8 cellular contexts compared by ENCODE assay signal in the genomic region with DNA sequence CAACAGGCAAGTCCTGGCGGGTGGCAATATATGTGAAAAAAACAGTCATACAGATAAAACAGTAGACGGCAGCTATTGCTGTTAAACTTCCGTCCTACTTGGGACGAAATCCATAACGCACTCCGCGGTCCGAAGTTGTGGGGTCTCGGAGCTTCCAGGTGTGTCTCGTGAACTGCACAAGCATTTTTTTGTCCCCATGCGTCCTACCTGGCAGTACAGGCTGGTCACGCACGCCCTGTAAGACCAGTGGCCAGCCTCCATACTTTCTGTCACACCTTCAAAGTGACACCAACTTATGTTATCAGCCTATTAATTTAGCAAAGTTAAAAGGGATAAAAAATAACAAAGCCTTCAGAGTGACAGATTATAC. TPM values are rescaled to one million over a fixed set of nuclear protein-coding genes. Genes with fewer than 3 reads are reported as not detected.
DNase-seq lines count a peak whose midpoint lies in the region; ATAC-seq and TF ChIP-seq lines count a peak whose summit lies in the region.

No MANE protein-coding gene starts in this region.

- H3K9me2 ChIP-seq in Karpas-422 (replicated peaks; ENCODE audit: insufficient read depth, low read length) = no peaks in the 10 kb centered on the region

- peaks cover 4% of the 10 kb centered on the region; the same call in 1 of the 2 replicates for H3K27me3 ChIP-seq in Karpas-422 (ENCODE audit: low read length)
- H3K27me3 ChIP-seq in smooth muscle cell (ENCODE audit: low read depth) = no peaks in the 10 kb centered on the region

- H3K36me3 ChIP-seq in Karpas-422 (ENCODE audit: insufficient read depth, low read length) (no peaks in the 10 kb centered on the region), smooth muscle cell (ENCODE audit: low read depth) (no peaks in the 10 kb centered on the region)

- CTCF ChIA-PET in RWPE1 (lab: Yijun Ruan, JAX) = no interaction called here

- 45% methylated on average over 13 of the region's 13 CpGs for WGBS in smooth muscle cell (ENCODE audit: low lambda C conversion rate)

- H3K27ac ChIP-seq in Karpas-422 (ENCODE audit: low read length) = no peak overlapping the region
- peak overlapping the region; percentile 28 for H3K27ac ChIP-seq in smooth muscle cell (ENCODE audit: low read depth)
- H3K27ac ChIP-seq in RWPE1 = no peak overlapping the region

- no peaks in the 10 kb centered on the region for H4K20me1 ChIP-seq in Karpas-422 (ENCODE audit: insufficient read depth, low read depth, low read length)
- H4K20me1 ChIP-seq in smooth muscle cell (ENCODE audit: low read depth) = no peaks in the 10 kb centered on the region

- H3K4me2 ChIP-seq in Karpas-422 (ENCODE audit: low read depth, low read length, poor library complexity, severe bottlenecking) (peak overlapping the region; percentile 61), smooth muscle cell (peak overlapping the region; percentile 84)

- peak overlapping the region; percentile 65; the same call in 1 of the 2 replicates for H2AFZ ChIP-seq in Karpas-422 (ENCODE audit: low read length)
- H2AFZ ChIP-seq in smooth muscle cell (ENCODE audit: low read depth) = peak overlapping the region; percentile 18

- peaks cover 8% of the 10 kb centered on the region; the same call in 1 of the 2 replicates for H3K4me1 ChIP-seq in Karpas-422 (ENCODE audit: low read length)
- no peaks in the 10 kb centered on the region for H3K4me1 ChIP-seq in smooth muscle cell (ENCODE audit: low read depth)

- H3K9me3 ChIP-seq in Karpas-422 (ENCODE audit: low read length) (no peaks in the 10 kb centered on the region), smooth muscle cell (replicated peaks; ENCODE audit: low read depth) (no peaks in the 10 kb centered on the region)

- no peak for TF ChIP-seq CTCF in fibroblast of pulmonary artery (IDR thresholded peaks at IDR 0.05; ENCODE audit: low read length, missing control alignments)
- no peak for TF ChIP-seq CTCF in smooth muscle cell (IDR thresholded peaks at IDR 0.05; ENCODE audit: borderline replicate concordance, insufficient read depth, poor library complexity, severe bottlenecking)
- TF ChIP-seq CTCF in RWPE1 (conservative IDR thresholded peaks at IDR 0.05; ENCODE audit: low read depth) = no peak

- H3K79me2 ChIP-seq in Karpas-422 (ENCODE audit: low read length) = no peaks in the 10 kb centered on the region
- no peaks in the 10 kb centered on the region for H3K79me2 ChIP-seq in smooth muscle cell (ENCODE audit: low read depth)

- ATAC-seq in GM19455 (IDR thresholded peaks at IDR 0.05; ENCODE audit: unreplicated experiment) = peak; percentile 5
- no peak for ATAC-seq in HG03439 (IDR thresholded peaks at IDR 0.05; ENCODE audit: unreplicated experiment)

- POLR2A ChIA-PET in RWPE1 (lab: Yijun Ruan, JAX; ENCODE audit: low non-redundant PET) = no interaction called here

- H3K4me3 ChIP-seq in Karpas-422 (ENCODE audit: low read length) = peak overlapping the region; percentile 55; the same call in 1 of the 2 replicates
- H3K4me3 ChIP-seq in fibroblast of pulmonary artery (replicated peaks; ENCODE audit: low read depth, low read length) = peak overlapping the region; percentile 42
- H3K4me3 ChIP-seq in smooth muscle cell = peak overlapping the region; percentile 48

- peak overlapping the region; percentile 61; the same call in 1 of the 2 replicates for H3K9ac ChIP-seq in Karpas-422 (ENCODE audit: low read length)
- H3K9ac ChIP-seq in smooth muscle cell (ENCODE audit: low read depth) = peak overlapping the region; percentile 43

- peaks cover 3% of the 10 kb centered on the region for H3F3A ChIP-seq in smooth muscle cell (ENCODE audit: low read depth)

- no peak for DNase-seq in Karpas-422
- no peak for DNase-seq in fibroblast of pulmonary artery (ENCODE audit: low read depth)
- no peak for DNase-seq in smooth muscle cell (lab: John Stamatoyannopoulos, UW; ENCODE audit: unreplicated experiment)
- no peak for DNase-seq in midbrain (lab: John Stamatoyannopoulos, UW)
- no peak for DNase-seq in RWPE1 (ENCODE audit: low spot score)
- DNase-seq in HCEC 1CT = no peak

RNA-seq across cellular contexts. Expression of gene TGFBI, which starts 51.3 kb away (rescaled TPM):
- not detected in 2 replicates for total RNA-seq in Karpas-422 (2014; rRNA removed; shearing (Covaris generic); ENCODE audit: low replicate concordance)
- total RNA-seq in smooth muscle cell = 2,635 and 2,673 TPM in 2 replicates
- 2,505 and 2,991 TPM in 2 replicates for polyA plus RNA-seq in smooth muscle cell

RNA-seq across cellular contexts. Expression of gene SMAD5, which starts 52.5 kb away (rescaled TPM):
- 18.5 and 38.3 TPM in 2 replicates for total RNA-seq in Karpas-422 (2014; rRNA removed; shearing (Covaris generic); ENCODE audit: low replicate concordance)
- total RNA-seq in smooth muscle cell = 61.7 and 85.4 TPM in 2 replicates
- 24.8 and 28.5 TPM in 2 replicates for polyA plus RNA-seq in smooth muscle cell

Comparison
In these comparisons a context has a peak if more than half of its experiments do, and no peak if none do; other contexts are left out.
1. RNA of gene TGFBI, which starts 51.3 kb away (total RNA-seq): 2,635 to 2,673 TPM in smooth muscle cell; not detected in Karpas-422; every median in the first group is over 1,000 times any median in the second.
2. Peak in every context shown above with its lines, with median percentiles within 50 percentile points of each other: H3K4me3 ChIP-seq.